ENCODE assay signal across 8 cellular contexts in genomic region chr10:91797874-91798735, GRCh38. TPM values are rescaled to one million over a fixed set of nuclear protein-coding genes. Genes with fewer than 3 reads are reported as not detected.
DNase-seq lines count a peak whose midpoint lies in the region; TF ChIP-seq lines count a peak whose summit lies in the region.

Gene TNKS2, plus strand, starts transcription at chr10:91798426. Its CDS starts 265 bp downstream, at chr10:91798691.

- no peak within 1 kb of the TSS for H2AK5ac ChIP-seq in H9 (ENCODE audit: insufficient read length, low read length)

- no peak for TF ChIP-seq CTCF in H9 (conservative IDR thresholded peaks at IDR 0.05)
- no peak for TF ChIP-seq CTCF in nephron progenitor cell (IDR thresholded peaks at IDR 0.05)

- peak within 1 kb of the TSS; percentile 81 for H3T11ph ChIP-seq in H9 (ENCODE audit: low read length)

- DNase-seq in G401 (ENCODE audit: low spot score) (peak; percentile 87), H9 (peak; percentile 96), MG63 (peak; percentile 93), SIG-M5 (lab: John Stamatoyannopoulos, UW) (peak; percentile 49), activated gamma-delta T cell (lab: John Stamatoyannopoulos, UW) (peak; percentile 90), fibroblast of the conjunctiva (ENCODE audit: low read depth) (peak; percentile 90), nephron progenitor cell (peak; percentile 97)

- H3K4me3 Mint-ChIP-seq in H9: peak within 1 kb of the TSS; percentile 94
- H3K4me3 Mint-ChIP-seq in nephron progenitor cell: peak within 1 kb of the TSS; percentile 99
- peak within 1 kb of the TSS; percentile 100 for H3K4me3 Mint-ChIP-seq in stimulated activated naive CD8-positive, alpha-beta T cell treated with anti-CD3 and anti-CD28 coated beads, Interleukin-15, Interleukin-2, amounts not matched to agents 100 ng/mL and 50 ng/mL, for 24 hours

- H3K27me3 ChIP-seq in H9 (ENCODE audit: insufficient read depth, low read length) (no peaks in the 10 kb centered on the region), MG63 (no peaks in the 10 kb centered on the region)

- H3K4me3 ChIP-seq in MG63: peak within 1 kb of the TSS; percentile 91

- H3K23me2 ChIP-seq in H9 (ENCODE audit: insufficient read length, low read depth, low read length, poor library complexity, severe bottlenecking): peaks cover 4% of the 10 kb centered on the region

- no peak within 1 kb of the TSS for H3K56ac ChIP-seq in H9 (ENCODE audit: insufficient read length, low read depth, low read length)

- H2BK12ac ChIP-seq in H9 (ENCODE audit: insufficient read length, low read depth, low read length): peak within 1 kb of the TSS; percentile 15

- H3K4me1 Mint-ChIP-seq in H9 (peaks cover 36 to 44% of the 10 kb centered on the region in 2 experiments), nephron progenitor cell (peaks cover 52% of the 10 kb centered on the region)
- peaks cover 76% of the 10 kb centered on the region for H3K4me1 Mint-ChIP-seq in stimulated activated naive CD8-positive, alpha-beta T cell treated with anti-CD3 and anti-CD28 coated beads, Interleukin-15, Interleukin-2, amounts not matched to agents 100 ng/mL and 50 ng/mL, for 24 hours (ENCODE audit: low read depth)

- H2BK120ac ChIP-seq in H9 (ENCODE audit: low read depth, low read length, poor library complexity, severe bottlenecking): no peak within 1 kb of the TSS

- peaks cover 2% of the 10 kb centered on the region; the same call in 1 of the 2 replicates for H3K4me1 ChIP-seq in H9 (ENCODE audit: insufficient read depth, low read length)

- peak within 1 kb of the TSS; percentile 93 for H3K18ac ChIP-seq in H9 (ENCODE audit: insufficient read length, low read depth, low read length)

- peak within 1 kb of the TSS; percentile 95 for H3K9ac ChIP-seq in H9 (ENCODE audit: extremely low read depth, insufficient read length, low read length)

- peak within 1 kb of the TSS; percentile 99 for H3K4me2 ChIP-seq in H9 (ENCODE audit: insufficient read depth, insufficient read length, low read length)

- no peak within 1 kb of the TSS for H4K91ac ChIP-seq in H9 (ENCODE audit: insufficient read length, low read depth, low read length)

- no peak within 1 kb of the TSS for H3K23ac ChIP-seq in H9 (ENCODE audit: insufficient read length, low read depth, low read length)

- H3K36me3 Mint-ChIP-seq in H9 (ENCODE audit: insufficient read depth in 1 of 3, low read depth in 3 of 3) (peaks cover 6 to 27% (median 23%) of the 10 kb centered on the region in 3 experiments; a peak in 5 of 7 replicates), nephron progenitor cell (ENCODE audit: low read depth) (peaks cover 34% of the 10 kb centered on the region)
- H3K36me3 Mint-ChIP-seq in stimulated activated naive CD8-positive, alpha-beta T cell treated with anti-CD3 and anti-CD28 coated beads, Interleukin-15, Interleukin-2, amounts not matched to agents 100 ng/mL and 50 ng/mL, for 24 hours (ENCODE audit: low read depth): peaks cover 39% of the 10 kb centered on the region

- H3K27ac Mint-ChIP-seq in H9 (peak within 1 kb of the TSS; percentile 99 to 100 (median 99)), nephron progenitor cell (peak within 1 kb of the TSS; percentile 99)
- peak within 1 kb of the TSS; percentile 97 for H3K27ac Mint-ChIP-seq in stimulated activated naive CD8-positive, alpha-beta T cell treated with anti-CD3 and anti-CD28 coated beads, Interleukin-15, Interleukin-2, amounts not matched to agents 100 ng/mL and 50 ng/mL, for 24 hours

- H3K14ac ChIP-seq in H9 (ENCODE audit: insufficient read depth, low read length): peak within 1 kb of the TSS; percentile 95

- H2BK15ac ChIP-seq in H9 (ENCODE audit: low read depth, low read length): peak within 1 kb of the TSS; percentile 7; the same call in 1 of the 2 replicates

- H4K5ac ChIP-seq in H9 (ENCODE audit: insufficient read length, low read depth, low read length): peak within 1 kb of the TSS; percentile 15

- peaks cover 3% of the 10 kb centered on the region for H3K79me1 ChIP-seq in H9 (ENCODE audit: insufficient read depth, low read depth, low read length, poor library complexity, severe bottlenecking)

- no peaks in the 10 kb centered on the region for H4K20me1 ChIP-seq in H9 (ENCODE audit: control insufficient read depth, insufficient read depth, insufficient read length)

- H3K79me2 ChIP-seq in H9 (ENCODE audit: insufficient read depth, low read length): peaks cover 30% of the 10 kb centered on the region; the same call in 1 of the 2 replicates

- H2AFZ ChIP-seq in H9 (ENCODE audit: low read length): no peak within 1 kb of the TSS

- H3K27me3 Mint-ChIP-seq in H9 (ENCODE audit: low read depth): no peaks in the 10 kb centered on the region; the same call in 1 of the 2 replicates
- H3K27me3 Mint-ChIP-seq in nephron progenitor cell (ENCODE audit: low read depth, poor library complexity): peaks cover 3% of the 10 kb centered on the region
- no peaks in the 10 kb centered on the region for H3K27me3 Mint-ChIP-seq in stimulated activated naive CD8-positive, alpha-beta T cell treated with anti-CD3 and anti-CD28 coated beads, Interleukin-15, Interleukin-2, amounts not matched to agents 100 ng/mL and 50 ng/mL, for 24 hours

- in situ Hi-C loops in G401 (cut with HindIII; ENCODE audit: low sequenced_read_pairs): no loop called here

- no CpG with 5 or more reads among the region's 77 CpGs for WGBS in H9 (ENCODE audit: extremely low coverage, insufficient read length, low lambda C conversion rate)

- no peak within 1 kb of the TSS; the same call in 1 of the 2 replicates for H3K4ac ChIP-seq in H9 (ENCODE audit: low read depth, low read length)

- H3K9me3 Mint-ChIP-seq in H9: no peaks in the 10 kb centered on the region; a peak in 1 of 5 replicates
- no peaks in the 10 kb centered on the region for H3K9me3 Mint-ChIP-seq in nephron progenitor cell
- H3K9me3 Mint-ChIP-seq in stimulated activated naive CD8-positive, alpha-beta T cell treated with anti-CD3 and anti-CD28 coated beads, Interleukin-15, Interleukin-2, amounts not matched to agents 100 ng/mL and 50 ng/mL, for 24 hours: no peaks in the 10 kb centered on the region

- H3K27ac ChIP-seq in H9 (ENCODE audit: insufficient read length, low read depth, low read length): peak within 1 kb of the TSS; percentile 85

- no peak within 1 kb of the TSS for H2BK20ac ChIP-seq in H9 (ENCODE audit: low read depth, low read length, poor library complexity, severe bottlenecking)

- H3K36me3 ChIP-seq in MG63: peaks cover 27% of the 10 kb centered on the region

- H4K8ac ChIP-seq in H9 (replicated peaks; ENCODE audit: insufficient read length, low read depth, low read length): no peak within 1 kb of the TSS

- H3K9me3 ChIP-seq in H9 (ENCODE audit: control insufficient read depth, low read depth, low read length) (no peaks in the 10 kb centered on the region), MG63 (no peaks in the 10 kb centered on the region)

- peak within 1 kb of the TSS; percentile 5 for H2BK5ac ChIP-seq in H9 (ENCODE audit: insufficient read length, low read length)

RNA-seq across cellular contexts. Expression of gene TNKS2, which starts in this region (rescaled TPM):
- 38.4 and 54.3 TPM in 2 replicates for total RNA-seq in G401 (2014; rRNA removed; shearing (Covaris generic))
- total RNA-seq in H9 (2021): 58.0 and 58.9 TPM in 2 replicates
- total RNA-seq in MG63 (2014; rRNA removed; shearing (Covaris generic); ENCODE audit: low replicate concordance): 12.8 and 19.2 TPM in 2 replicates

Comparison
In these comparisons a context has a peak if more than half of its experiments do, and no peak if none do; other contexts are left out.
1. Peak in every context shown above with its lines: DNase-seq, H3K4me3 ChIP-seq and H3K27ac ChIP-seq.